2 cellular contexts compared by ENCODE assay signal in the genomic region with DNA sequence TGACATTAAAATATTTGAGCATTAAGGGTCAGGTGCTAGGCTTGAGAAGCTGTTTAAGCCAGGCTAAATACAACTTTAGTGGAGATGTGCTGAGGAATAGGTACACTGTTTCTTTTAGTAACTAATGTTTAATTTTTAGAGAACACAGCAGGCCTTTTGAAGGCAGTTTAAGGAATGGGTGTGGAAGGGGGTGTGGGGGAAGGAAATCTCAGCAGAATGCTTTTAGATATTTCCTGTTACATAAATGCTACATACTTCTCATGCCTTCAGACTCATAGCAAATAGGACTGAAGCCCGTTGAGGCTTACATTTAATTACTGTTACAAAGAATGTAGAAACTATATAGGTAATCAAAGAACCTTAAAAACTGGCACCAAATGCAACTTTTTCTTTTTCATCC.
TF ChIP-seq lines count a peak whose summit lies in the region.

No MANE protein-coding gene starts in this region.

TF ChIP-seq in HepG2, 621 proteins besides CTCF, POLR2A, EP300 and RAD21:
- TF ChIP-seq FOSL1 (CRISPR knock-in tag; IDR thresholded peaks at IDR 0.05; ENCODE audit: borderline replicate concordance) (no peak), ZNF772 (CRISPR knock-in tag; IDR thresholded peaks at IDR 0.05) (no peak), HMGA1 (CRISPR knock-in tag; conservative IDR thresholded peaks at IDR 0.05) (no peak), ZMAT3 (CRISPR knock-in tag; conservative IDR thresholded peaks at IDR 0.05) (no peak), NFKB2 (CRISPR knock-in tag; IDR thresholded peaks at IDR 0.05; ENCODE audit: borderline replicate concordance) (no peak), ZNF543 (CRISPR knock-in tag; IDR thresholded peaks at IDR 0.05) (no peak), FOXK1 (CRISPR knock-in tag; IDR thresholded peaks at IDR 0.05; ENCODE audit: borderline replicate concordance, low read depth) (no peak), AGO2 (optimal IDR thresholded peaks at IDR 0.05; ENCODE audit: low read depth, low read length) (no peak), ASH2L (IDR thresholded peaks at IDR 0.05; ENCODE audit: insufficient read length, low read depth, low read length) (no peak), ZNF782 (CRISPR knock-in tag; IDR thresholded peaks at IDR 0.05; ENCODE audit: borderline replicate concordance) (no peak), REL (CRISPR knock-in tag; conservative IDR thresholded peaks at IDR 0.05) (no peak), ZNF460 (CRISPR knock-in tag; IDR thresholded peaks at IDR 0.05; ENCODE audit: borderline replicate concordance) (no peak), ZNF773 (CRISPR knock-in tag; IDR thresholded peaks at IDR 0.05; ENCODE audit: borderline replicate concordance) (no peak), AGO1 (IDR thresholded peaks at IDR 0.05; ENCODE audit: low read depth, low read length, poor library complexity, severe bottlenecking) (no peak), TOE1 (CRISPR knock-in tag; IDR thresholded peaks at IDR 0.05) (no peak), RFX5 (IDR thresholded peaks at IDR 0.05; ENCODE audit: low read depth, low read length) (no peak)
- TF ChIP-seq, protein P1, sequence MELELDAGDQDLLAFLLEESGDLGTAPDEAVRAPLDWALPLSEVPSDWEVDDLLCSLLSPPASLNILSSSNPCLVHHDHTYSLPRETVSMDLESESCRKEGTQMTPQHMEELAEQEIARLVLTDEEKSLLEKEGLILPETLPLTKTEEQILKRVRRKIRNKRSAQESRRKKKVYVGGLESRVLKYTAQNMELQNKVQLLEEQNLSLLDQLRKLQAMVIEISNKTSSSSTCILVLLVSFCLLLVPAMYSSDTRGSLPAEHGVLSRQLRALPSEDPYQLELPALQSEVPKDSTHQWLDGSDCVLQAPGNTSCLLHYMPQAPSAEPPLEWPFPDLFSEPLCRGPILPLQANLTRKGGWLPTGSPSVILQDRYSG (CRISPR knock-in tag; IDR thresholded peaks at IDR 0.05): no peak
- TF ChIP-seq, protein P2, sequence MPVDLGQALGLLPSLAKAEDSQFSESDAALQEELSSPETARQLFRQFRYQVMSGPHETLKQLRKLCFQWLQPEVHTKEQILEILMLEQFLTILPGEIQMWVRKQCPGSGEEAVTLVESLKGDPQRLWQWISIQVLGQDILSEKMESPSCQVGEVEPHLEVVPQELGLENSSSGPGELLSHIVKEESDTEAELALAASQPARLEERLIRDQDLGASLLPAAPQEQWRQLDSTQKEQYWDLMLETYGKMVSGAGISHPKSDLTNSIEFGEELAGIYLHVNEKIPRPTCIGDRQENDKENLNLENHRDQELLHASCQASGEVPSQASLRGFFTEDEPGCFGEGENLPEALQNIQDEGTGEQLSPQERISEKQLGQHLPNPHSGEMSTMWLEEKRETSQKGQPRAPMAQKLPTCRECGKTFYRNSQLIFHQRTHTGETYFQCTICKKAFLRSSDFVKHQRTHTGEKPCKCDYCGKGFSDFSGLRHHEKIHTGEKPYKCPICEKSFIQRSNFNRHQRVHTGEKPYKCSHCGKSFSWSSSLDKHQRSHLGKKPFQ (CRISPR knock-in tag; IDR thresholded peaks at IDR 0.05; ENCODE audit: insufficient replicate concordance): no peak
- TF ChIP-seq, protein P3, sequence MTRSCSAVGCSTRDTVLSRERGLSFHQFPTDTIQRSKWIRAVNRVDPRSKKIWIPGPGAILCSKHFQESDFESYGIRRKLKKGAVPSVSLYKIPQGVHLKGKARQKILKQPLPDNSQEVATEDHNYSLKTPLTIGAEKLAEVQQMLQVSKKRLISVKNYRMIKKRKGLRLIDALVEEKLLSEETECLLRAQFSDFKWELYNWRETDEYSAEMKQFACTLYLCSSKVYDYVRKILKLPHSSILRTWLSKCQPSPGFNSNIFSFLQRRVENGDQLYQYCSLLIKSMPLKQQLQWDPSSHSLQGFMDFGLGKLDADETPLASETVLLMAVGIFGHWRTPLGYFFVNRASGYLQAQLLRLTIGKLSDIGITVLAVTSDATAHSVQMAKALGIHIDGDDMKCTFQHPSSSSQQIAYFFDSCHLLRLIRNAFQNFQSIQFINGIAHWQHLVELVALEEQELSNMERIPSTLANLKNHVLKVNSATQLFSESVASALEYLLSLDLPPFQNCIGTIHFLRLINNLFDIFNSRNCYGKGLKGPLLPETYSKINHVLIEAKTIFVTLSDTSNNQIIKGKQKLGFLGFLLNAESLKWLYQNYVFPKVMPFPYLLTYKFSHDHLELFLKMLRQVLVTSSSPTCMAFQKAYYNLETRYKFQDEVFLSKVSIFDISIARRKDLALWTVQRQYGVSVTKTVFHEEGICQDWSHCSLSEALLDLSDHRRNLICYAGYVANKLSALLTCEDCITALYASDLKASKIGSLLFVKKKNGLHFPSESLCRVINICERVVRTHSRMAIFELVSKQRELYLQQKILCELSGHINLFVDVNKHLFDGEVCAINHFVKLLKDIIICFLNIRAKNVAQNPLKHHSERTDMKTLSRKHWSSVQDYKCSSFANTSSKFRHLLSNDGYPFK (CRISPR knock-in tag; IDR thresholded peaks at IDR 0.05; ENCODE audit: borderline replicate concordance): no peak
- TF ChIP-seq, protein P4, sequence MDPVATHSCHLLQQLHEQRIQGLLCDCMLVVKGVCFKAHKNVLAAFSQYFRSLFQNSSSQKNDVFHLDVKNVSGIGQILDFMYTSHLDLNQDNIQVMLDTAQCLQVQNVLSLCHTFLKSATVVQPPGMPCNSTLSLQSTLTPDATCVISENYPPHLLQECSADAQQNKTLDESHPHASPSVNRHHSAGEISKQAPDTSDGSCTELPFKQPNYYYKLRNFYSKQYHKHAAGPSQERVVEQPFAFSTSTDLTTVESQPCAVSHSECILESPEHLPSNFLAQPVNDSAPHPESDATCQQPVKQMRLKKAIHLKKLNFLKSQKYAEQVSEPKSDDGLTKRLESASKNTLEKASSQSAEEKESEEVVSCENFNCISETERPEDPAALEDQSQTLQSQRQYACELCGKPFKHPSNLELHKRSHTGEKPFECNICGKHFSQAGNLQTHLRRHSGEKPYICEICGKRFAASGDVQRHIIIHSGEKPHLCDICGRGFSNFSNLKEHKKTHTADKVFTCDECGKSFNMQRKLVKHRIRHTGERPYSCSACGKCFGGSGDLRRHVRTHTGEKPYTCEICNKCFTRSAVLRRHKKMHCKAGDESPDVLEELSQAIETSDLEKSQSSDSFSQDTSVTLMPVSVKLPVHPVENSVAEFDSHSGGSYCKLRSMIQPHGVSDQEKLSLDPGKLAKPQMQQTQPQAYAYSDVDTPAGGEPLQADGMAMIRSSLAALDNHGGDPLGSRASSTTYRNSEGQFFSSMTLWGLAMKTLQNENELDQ (CRISPR knock-in tag; IDR thresholded peaks at IDR 0.05; ENCODE audit: borderline replicate concordance): no peak

TF ChIP-seq in H1, 55 proteins besides CTCF, POLR2A, EP300 and RAD21:
- TF ChIP-seq SRF (IDR thresholded peaks at IDR 0.05; ENCODE audit: low read depth, low read length): no peak
- TF ChIP-seq, protein P5, sequence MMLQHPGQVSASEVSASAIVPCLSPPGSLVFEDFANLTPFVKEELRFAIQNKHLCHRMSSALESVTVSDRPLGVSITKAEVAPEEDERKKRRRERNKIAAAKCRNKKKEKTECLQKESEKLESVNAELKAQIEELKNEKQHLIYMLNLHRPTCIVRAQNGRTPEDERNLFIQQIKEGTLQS (IDR thresholded peaks at IDR 0.05; ENCODE audit: insufficient read depth, low read depth, low read length): no peak
- no peak for TF ChIP-seq HDAC6 (IDR thresholded peaks at IDR 0.05; ENCODE audit: low read depth, low read length)
- no peak for TF ChIP-seq CTBP2 (IDR thresholded peaks at IDR 0.05; ENCODE audit: borderline replicate concordance, insufficient read depth, insufficient read length, low read length)
- no peak for TF ChIP-seq SAP30 (IDR thresholded peaks at IDR 0.05; ENCODE audit: insufficient read depth, insufficient replicate concordance, low read length)
- TF ChIP-seq EGR1 (IDR thresholded peaks at IDR 0.05; ENCODE audit: borderline replicate concordance, low read depth, low read length): no peak
- no peak for TF ChIP-seq TAF1 (IDR thresholded peaks at IDR 0.05; ENCODE audit: low read depth, low read length)
- TF ChIP-seq PHF8 (conservative IDR thresholded peaks at IDR 0.05; ENCODE audit: low read depth, low read length): no peak
- TF ChIP-seq, protein P6, sequence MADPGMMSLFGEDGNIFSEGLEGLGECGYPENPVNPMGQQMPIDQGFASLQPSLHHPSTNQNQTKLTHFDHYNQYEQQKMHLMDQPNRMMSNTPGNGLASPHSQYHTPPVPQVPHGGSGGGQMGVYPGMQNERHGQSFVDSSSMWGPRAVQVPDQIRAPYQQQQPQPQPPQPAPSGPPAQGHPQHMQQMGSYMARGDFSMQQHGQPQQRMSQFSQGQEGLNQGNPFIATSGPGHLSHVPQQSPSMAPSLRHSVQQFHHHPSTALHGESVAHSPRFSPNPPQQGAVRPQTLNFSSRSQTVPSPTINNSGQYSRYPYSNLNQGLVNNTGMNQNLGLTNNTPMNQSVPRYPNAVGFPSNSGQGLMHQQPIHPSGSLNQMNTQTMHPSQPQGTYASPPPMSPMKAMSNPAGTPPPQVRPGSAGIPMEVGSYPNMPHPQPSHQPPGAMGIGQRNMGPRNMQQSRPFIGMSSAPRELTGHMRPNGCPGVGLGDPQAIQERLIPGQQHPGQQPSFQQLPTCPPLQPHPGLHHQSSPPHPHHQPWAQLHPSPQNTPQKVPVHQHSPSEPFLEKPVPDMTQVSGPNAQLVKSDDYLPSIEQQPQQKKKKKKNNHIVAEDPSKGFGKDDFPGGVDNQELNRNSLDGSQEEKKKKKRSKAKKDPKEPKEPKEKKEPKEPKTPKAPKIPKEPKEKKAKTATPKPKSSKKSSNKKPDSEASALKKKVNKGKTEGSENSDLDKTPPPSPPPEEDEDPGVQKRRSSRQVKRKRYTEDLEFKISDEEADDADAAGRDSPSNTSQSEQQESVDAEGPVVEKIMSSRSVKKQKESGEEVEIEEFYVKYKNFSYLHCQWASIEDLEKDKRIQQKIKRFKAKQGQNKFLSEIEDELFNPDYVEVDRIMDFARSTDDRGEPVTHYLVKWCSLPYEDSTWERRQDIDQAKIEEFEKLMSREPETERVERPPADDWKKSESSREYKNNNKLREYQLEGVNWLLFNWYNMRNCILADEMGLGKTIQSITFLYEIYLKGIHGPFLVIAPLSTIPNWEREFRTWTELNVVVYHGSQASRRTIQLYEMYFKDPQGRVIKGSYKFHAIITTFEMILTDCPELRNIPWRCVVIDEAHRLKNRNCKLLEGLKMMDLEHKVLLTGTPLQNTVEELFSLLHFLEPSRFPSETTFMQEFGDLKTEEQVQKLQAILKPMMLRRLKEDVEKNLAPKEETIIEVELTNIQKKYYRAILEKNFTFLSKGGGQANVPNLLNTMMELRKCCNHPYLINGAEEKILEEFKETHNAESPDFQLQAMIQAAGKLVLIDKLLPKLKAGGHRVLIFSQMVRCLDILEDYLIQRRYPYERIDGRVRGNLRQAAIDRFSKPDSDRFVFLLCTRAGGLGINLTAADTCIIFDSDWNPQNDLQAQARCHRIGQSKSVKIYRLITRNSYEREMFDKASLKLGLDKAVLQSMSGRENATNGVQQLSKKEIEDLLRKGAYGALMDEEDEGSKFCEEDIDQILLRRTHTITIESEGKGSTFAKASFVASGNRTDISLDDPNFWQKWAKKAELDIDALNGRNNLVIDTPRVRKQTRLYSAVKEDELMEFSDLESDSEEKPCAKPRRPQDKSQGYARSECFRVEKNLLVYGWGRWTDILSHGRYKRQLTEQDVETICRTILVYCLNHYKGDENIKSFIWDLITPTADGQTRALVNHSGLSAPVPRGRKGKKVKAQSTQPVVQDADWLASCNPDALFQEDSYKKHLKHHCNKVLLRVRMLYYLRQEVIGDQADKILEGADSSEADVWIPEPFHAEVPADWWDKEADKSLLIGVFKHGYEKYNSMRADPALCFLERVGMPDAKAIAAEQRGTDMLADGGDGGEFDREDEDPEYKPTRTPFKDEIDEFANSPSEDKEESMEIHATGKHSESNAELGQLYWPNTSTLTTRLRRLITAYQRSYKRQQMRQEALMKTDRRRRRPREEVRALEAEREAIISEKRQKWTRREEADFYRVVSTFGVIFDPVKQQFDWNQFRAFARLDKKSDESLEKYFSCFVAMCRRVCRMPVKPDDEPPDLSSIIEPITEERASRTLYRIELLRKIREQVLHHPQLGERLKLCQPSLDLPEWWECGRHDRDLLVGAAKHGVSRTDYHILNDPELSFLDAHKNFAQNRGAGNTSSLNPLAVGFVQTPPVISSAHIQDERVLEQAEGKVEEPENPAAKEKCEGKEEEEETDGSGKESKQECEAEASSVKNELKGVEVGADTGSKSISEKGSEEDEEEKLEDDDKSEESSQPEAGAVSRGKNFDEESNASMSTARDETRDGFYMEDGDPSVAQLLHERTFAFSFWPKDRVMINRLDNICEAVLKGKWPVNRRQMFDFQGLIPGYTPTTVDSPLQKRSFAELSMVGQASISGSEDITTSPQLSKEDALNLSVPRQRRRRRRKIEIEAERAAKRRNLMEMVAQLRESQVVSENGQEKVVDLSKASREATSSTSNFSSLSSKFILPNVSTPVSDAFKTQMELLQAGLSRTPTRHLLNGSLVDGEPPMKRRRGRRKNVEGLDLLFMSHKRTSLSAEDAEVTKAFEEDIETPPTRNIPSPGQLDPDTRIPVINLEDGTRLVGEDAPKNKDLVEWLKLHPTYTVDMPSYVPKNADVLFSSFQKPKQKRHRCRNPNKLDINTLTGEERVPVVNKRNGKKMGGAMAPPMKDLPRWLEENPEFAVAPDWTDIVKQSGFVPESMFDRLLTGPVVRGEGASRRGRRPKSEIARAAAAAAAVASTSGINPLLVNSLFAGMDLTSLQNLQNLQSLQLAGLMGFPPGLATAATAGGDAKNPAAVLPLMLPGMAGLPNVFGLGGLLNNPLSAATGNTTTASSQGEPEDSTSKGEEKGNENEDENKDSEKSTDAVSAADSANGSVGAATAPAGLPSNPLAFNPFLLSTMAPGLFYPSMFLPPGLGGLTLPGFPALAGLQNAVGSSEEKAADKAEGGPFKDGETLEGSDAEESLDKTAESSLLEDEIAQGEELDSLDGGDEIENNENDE (IDR thresholded peaks at IDR 0.05; ENCODE audit: insufficient replicate concordance, low read length): no peak
- TF ChIP-seq GABPA (IDR thresholded peaks at IDR 0.05; ENCODE audit: borderline replicate concordance, insufficient read depth, low read length): no peak
- TF ChIP-seq RFX5 (IDR thresholded peaks at IDR 0.05; ENCODE audit: borderline replicate concordance, low read depth, low read length): no peak
- no peak for TF ChIP-seq KDM1A (IDR thresholded peaks at IDR 0.05; ENCODE audit: borderline replicate concordance, low read length)
- no peak for TF ChIP-seq SIN3A (conservative IDR thresholded peaks at IDR 0.05 in 1 of 2, IDR thresholded peaks at IDR 0.05 in 1 of 2; ENCODE audit: low read depth in 1 of 2, low read length in 2 of 2)
- TF ChIP-seq GTF2F1 (IDR thresholded peaks at IDR 0.05; ENCODE audit: borderline replicate concordance, low read depth, low read length): no peak
- no peak for TF ChIP-seq RBBP5 (IDR thresholded peaks at IDR 0.05; ENCODE audit: borderline replicate concordance, low read depth, low read length)
- TF ChIP-seq EZH2 (IDR thresholded peaks at IDR 0.05; ENCODE audit: low read depth, low read length, severe bottlenecking): no peak
- TF ChIP-seq, protein P7, sequence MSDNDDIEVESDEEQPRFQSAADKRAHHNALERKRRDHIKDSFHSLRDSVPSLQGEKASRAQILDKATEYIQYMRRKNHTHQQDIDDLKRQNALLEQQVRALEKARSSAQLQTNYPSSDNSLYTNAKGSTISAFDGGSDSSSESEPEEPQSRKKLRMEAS (IDR thresholded peaks at IDR 0.05): no peak
